28 cellular contexts compared by ENCODE assay signal in genomic region chr13:97327071-97327470, GRCh38.
DNase-seq lines count a peak whose midpoint lies in the region; ATAC-seq, FAIRE-seq and TF ChIP-seq lines count a peak whose summit lies in the region.
"Had no signal": no experiment of that assay in that cellular context is flagged by ENCODE, and none has a peak within 500 bp of the region (broad histone marks: within the 10 kb centered on the region; RNA-seq: fewer than 3 reads in every experiment).

No MANE protein-coding gene starts in this region.

- in situ Hi-C loops in KBM-7 (cut with MboI; ENCODE audit: low pct_unique_long_range_greater_than_20kb, low sequenced_read_pairs), result loop anchor here (25.0 kb wide), 1 partner anchor 215 kb away; no protein-coding TSS in a partner anchor

- TF ChIP-seq POLR2A in endothelial cell of umbilical vein (IDR thresholded peaks at IDR 0.05; ENCODE audit: low read depth, low read length), result no peak

- FAIRE-seq in endothelial cell of umbilical vein (lab: Jason Lieb, UNC), result no peak
- FAIRE-seq: islet of Langerhans, pancreas had no signal

- no TSS peak for BruUV-seq in endothelial cell of umbilical vein (replicated peaks; lab: Mats Ljungman, UMichigan)

- H3K27me3 ChIP-seq in SK-N-SH (ENCODE audit: insufficient read depth) (no peaks in the 10 kb centered on the region), endothelial cell of umbilical vein (ENCODE audit: control insufficient read depth in 2 of 2, insufficient read depth in 2 of 2, low read length in 2 of 2) (no peaks in the 10 kb centered on the region)
- H3K27me3 ChIP-seq: MG63, pancreas, right atrium auricular region, transverse colon had no signal

- no peaks in the 10 kb centered on the region for H3K9me2 ChIP-seq in SK-N-SH

- no peak; a peak in 1 of 4 replicates for TF ChIP-seq EP300 in SK-N-SH (IDR thresholded peaks at IDR 0.05; ENCODE audit: borderline replicate concordance in 1 of 2, low read depth in 1 of 2, low read length in 1 of 2)

- no peaks in the 10 kb centered on the region for H3K9me1 ChIP-seq in endothelial cell of umbilical vein (replicated peaks; ENCODE audit: control insufficient read depth, extremely low read depth, insufficient read depth, low read length)

- WGBS in SK-N-SH (ENCODE audit: low lambda C conversion rate), result 50% methylated on average over 6 of the region's 6 CpGs

- H3K4me1 ChIP-seq in SK-N-SH (ENCODE audit: control insufficient read depth in 1 of 2, insufficient read depth in 2 of 2, low read depth in 1 of 2, low read length in 1 of 2) (peaks cover 25 to 31% of the 10 kb centered on the region in 2 experiments), endothelial cell of umbilical vein (ENCODE audit: control insufficient read depth, extremely low read depth, insufficient read depth, low read length) (peaks cover 24% of the 10 kb centered on the region)

- H3K4me3 ChIP-seq in SK-N-SH (ENCODE audit: low read depth in 2 of 2, low read length in 1 of 2), result no peak overlapping the region
- no peak overlapping the region for H3K4me3 ChIP-seq in endothelial cell of umbilical vein (replicated peaks in 1 of 3; ENCODE audit: insufficient read depth in 1 of 3, low read depth in 1 of 3, low read length in 3 of 3)
- no peak overlapping the region for H3K4me3 ChIP-seq in retinal pigment epithelial cell (ENCODE audit: low read length)
- H3K4me3 ChIP-seq: MG63, mucosa of descending colon, pancreas, right atrium auricular region, transverse colon had no signal

- H3K9me3 ChIP-seq in SK-N-SH, result no peaks in the 10 kb centered on the region
- no peaks in the 10 kb centered on the region for H3K9me3 ChIP-seq in endothelial cell of umbilical vein (replicated peaks; ENCODE audit: control insufficient read depth, insufficient read depth, low read length)
- H3K9me3 ChIP-seq: MG63, mucosa of descending colon, pancreas, right atrium auricular region, transverse colon had no signal

- peaks cover 7% of the 10 kb centered on the region for H3K4me1 Mint-ChIP-seq in stimulated activated naive CD8-positive, alpha-beta T cell treated with anti-CD3 and anti-CD28 coated beads, Interleukin-15, amount 100 ng/mL, for 72 hours

- no peak overlapping the region for H3K4me2 ChIP-seq in SK-N-SH
- H3K4me2 ChIP-seq in endothelial cell of umbilical vein (ENCODE audit: insufficient read depth, low read length), result no peak overlapping the region

- intact Hi-C loops in endothelial cell of umbilical vein (cut with micrococcal nuclease), result no loop called here

- no peak overlapping the region for H3K9ac ChIP-seq in SK-N-SH
- H3K9ac ChIP-seq in endothelial cell of umbilical vein (replicated peaks; ENCODE audit: extremely low read depth, insufficient read depth, low read length), result no peak overlapping the region

- peak; percentile 3 for DNase-seq in KBM-7
- DNase-seq in SK-N-SH, result no peak
- peak; percentile 29 for DNase-seq in endothelial cell of umbilical vein (ENCODE audit: low read depth, low spot score)
- peak; percentile 75 for DNase-seq in retinal pigment epithelial cell (ENCODE audit: low read depth)
- DNase-seq in OCI-M2 (lab: John Stamatoyannopoulos, UW; ENCODE audit: unreplicated experiment), result no peak
- no peak for DNase-seq in C1 segment of cervical spinal cord (lab: John Stamatoyannopoulos, UW)
- no peak for DNase-seq in stimulated activated naive CD8-positive, alpha-beta T cell treated with anti-CD3 and anti-CD28 coated beads, Interleukin-15, amount 100 ng/mL, for 72 hours
- DNase-seq: activated CD4-positive, alpha-beta T cell treated with anti-CD3 and anti-CD28 coated beads, Interleukin-2, amount 50 U/mL, for 1 hour; aorta; DMS79 treated with DMSO at 0.1 percent for 48 hours; H9; KG1; left ventricle myocardium superior; MG63; mucosa of descending colon; NCI-H2029; NCI-H345; NCI-H748 treated with DMSO at 0.1 percent for 48 hours; nephron progenitor cell; pancreas; stimulated activated CD4-positive, alpha-beta T cell treated with anti-CD3 and anti-CD28 coated beads, Interleukin-2, amount 100 ng/mL, for 24 hours; transverse colon had no signal

- no peaks in the 10 kb centered on the region for H3K9me3 Mint-ChIP-seq in stimulated activated naive CD8-positive, alpha-beta T cell treated with anti-CD3 and anti-CD28 coated beads, Interleukin-15, amount 100 ng/mL, for 72 hours
- H3K9me3 Mint-ChIP-seq: activated naive CD4-positive, alpha-beta T cell treated with anti-CD3 and anti-CD28 coated beads, Interleukin-2, amount 50 U/mL, for 24 hours; central memory CD8-positive, alpha-beta T cell; H9; nephron progenitor cell; WTC11 had no signal

- H3K4me3 Mint-ChIP-seq in stimulated activated naive CD8-positive, alpha-beta T cell treated with anti-CD3 and anti-CD28 coated beads, Interleukin-15, amount 100 ng/mL, for 72 hours, result no peak overlapping the region
- H3K4me3 Mint-ChIP-seq: activated naive CD4-positive, alpha-beta T cell treated with anti-CD3 and anti-CD28 coated beads, Interleukin-2, amount 50 U/mL, for 24 hours; central memory CD8-positive, alpha-beta T cell; H9; nephron progenitor cell; WTC11 had no signal

- peak overlapping the region; percentile 70 to 74 for H3K27ac ChIP-seq in SK-N-SH (ENCODE audit: low read depth in 2 of 2, low read length in 1 of 2)
- no peak overlapping the region for H3K27ac ChIP-seq in endothelial cell of umbilical vein (ENCODE audit: insufficient read depth, low read depth, low read length)
- H3K27ac ChIP-seq: C4-2B had no signal

- no peak overlapping the region for H2AFZ ChIP-seq in SK-N-SH (ENCODE audit: low read depth)
- no peak overlapping the region for H2AFZ ChIP-seq in endothelial cell of umbilical vein (ENCODE audit: low read depth, low read length)

- no peaks in the 10 kb centered on the region for H3K27me3 Mint-ChIP-seq in stimulated activated naive CD8-positive, alpha-beta T cell treated with anti-CD3 and anti-CD28 coated beads, Interleukin-15, amount 100 ng/mL, for 72 hours
- H3K27me3 Mint-ChIP-seq: activated naive CD4-positive, alpha-beta T cell treated with anti-CD3 and anti-CD28 coated beads, Interleukin-2, amount 50 U/mL, for 24 hours; central memory CD8-positive, alpha-beta T cell had no signal

- TF ChIP-seq CTCF in SK-N-SH (IDR thresholded peaks at IDR 0.05) (no peak), endothelial cell of umbilical vein (IDR thresholded peaks at IDR 0.05; ENCODE audit: extremely low read depth in 1 of 2, insufficient read depth in 1 of 2, low read depth in 1 of 2, low read length in 2 of 2) (no peak), retinal pigment epithelial cell (conservative IDR thresholded peaks at IDR 0.05; ENCODE audit: low read depth, low read length) (no peak)

- POLR2A ChIA-PET in SK-N-SH (lab: Yijun Ruan, JAX), result no interaction called here
- POLR2A ChIA-PET in endothelial cell of umbilical vein (lab: Charles Lee), result no interaction called here

- no peak for ATAC-seq in stimulated activated naive CD8-positive, alpha-beta T cell treated with anti-CD3 and anti-CD28 coated beads, Interleukin-15, amount 100 ng/mL, for 72 hours
- ATAC-seq: left ventricle myocardium superior, mucosa of descending colon, WTC11 had no signal

- H3K79me2 ChIP-seq in SK-N-SH (ENCODE audit: insufficient read depth), result peaks cover 97% of the 10 kb centered on the region
- H3K79me2 ChIP-seq in endothelial cell of umbilical vein (ENCODE audit: control insufficient read depth, insufficient read depth, low read length), result peaks cover 31% of the 10 kb centered on the region

- peaks cover 61% of the 10 kb centered on the region for H3F3A ChIP-seq in SK-N-SH (replicated peaks; ENCODE audit: insufficient read depth)

- CTCF ChIA-PET in SK-N-SH (lab: Yijun Ruan, JAX), result interaction anchor here (1.1 to 4.1 kb wide), 3 partner anchors 10 to 217 kb away, joined by 3 to 12 read pairs (median 11); no protein-coding TSS in a partner anchor
- CTCF ChIA-PET in endothelial cell of umbilical vein (lab: Charles Lee), result interaction anchor here (1.0 to 1.7 kb wide), 5 partner anchors 8 to 33 kb away, joined by 4 to 6 read pairs (median 5); no protein-coding TSS in a partner anchor

- TF ChIP-seq RAD21 in SK-N-SH (IDR thresholded peaks at IDR 0.05; ENCODE audit: low read length), result no peak

- dilution Hi-C loops in endothelial cell of umbilical vein (cut with MboI; ENCODE audit: extremely low pct_ligation_motif_present, low sequenced_read_pairs), result no loop called here

- peaks cover 4% of the 10 kb centered on the region for H4K20me1 ChIP-seq in SK-N-SH (ENCODE audit: insufficient read depth)
- H4K20me1 ChIP-seq in endothelial cell of umbilical vein (replicated peaks; ENCODE audit: control insufficient read depth, extremely low read depth, insufficient read depth, low read length), result no peaks in the 10 kb centered on the region

- H3K27ac Mint-ChIP-seq in stimulated activated naive CD8-positive, alpha-beta T cell treated with anti-CD3 and anti-CD28 coated beads, Interleukin-15, amount 100 ng/mL, for 72 hours, result no peak overlapping the region
- H3K27ac Mint-ChIP-seq: activated naive CD4-positive, alpha-beta T cell treated with anti-CD3 and anti-CD28 coated beads, Interleukin-2, amount 50 U/mL, for 24 hours; nephron progenitor cell; WTC11 had no signal

- H3K36me3 ChIP-seq in SK-N-SH (replicated peaks in 1 of 2; ENCODE audit: control insufficient read depth in 1 of 2, insufficient read depth in 2 of 2, low read length in 1 of 2) (peaks cover 7 to 23% of the 10 kb centered on the region in 2 experiments), endothelial cell of umbilical vein (ENCODE audit: control insufficient read depth in 2 of 2, extremely low read depth in 1 of 2, insufficient read depth in 2 of 2, low read length in 2 of 2) (no peaks in the 10 kb centered on the region)
- H3K36me3 ChIP-seq: pancreas, right atrium auricular region, transverse colon had no signal

TF ChIP-seq in SK-N-SH, 30 proteins besides CTCF, POLR2A, EP300 and RAD21:
- no peak for TF ChIP-seq TEAD4 (IDR thresholded peaks at IDR 0.05; ENCODE audit: borderline replicate concordance, insufficient read depth)
- 0 out of 2 replicates have a peak, but pooled peaks have one; percentile 8 for TF ChIP-seq NFIC (IDR thresholded peaks at IDR 0.05; ENCODE audit: borderline replicate concordance)

TF ChIP-seq in endothelial cell of umbilical vein, 7 proteins besides CTCF, POLR2A, EP300 and RAD21:
- TF ChIP-seq POLR2AphosphoS5 (IDR thresholded peaks at IDR 0.05; ENCODE audit: insufficient read depth, low read depth, low read length) (no peak), MAX (IDR thresholded peaks at IDR 0.05; ENCODE audit: insufficient read depth, insufficient read length) (no peak), JUN (IDR thresholded peaks at IDR 0.05; ENCODE audit: borderline replicate concordance, insufficient read depth, insufficient read length, low read depth) (no peak), MYC (IDR thresholded peaks at IDR 0.05; ENCODE audit: low read depth, low read length) (no peak), FOS (IDR thresholded peaks at IDR 0.05; ENCODE audit: borderline replicate concordance, insufficient read depth, low read length) (no peak), GATA2 (IDR thresholded peaks at IDR 0.05; ENCODE audit: insufficient read depth, insufficient read length, low read depth, low read length) (no peak), EZH2 (IDR thresholded peaks at IDR 0.05; ENCODE audit: borderline replicate concordance, low read depth, low read length, severe bottlenecking) (no peak)

Comparison
In these comparisons a context has a peak if more than half of its experiments do, and no peak if none do; other contexts are left out.
1. DNase-seq: peak in KBM-7 (single experiment), endothelial cell of umbilical vein (single experiment) and retinal pigment epithelial cell (single experiment); none in SK-N-SH (single experiment), OCI-M2 (single experiment), C1 segment of cervical spinal cord (0 of 14) and stimulated activated naive CD8-positive, alpha-beta T cell treated with anti-CD3 and anti-CD28 coated beads, Interleukin-15, amount 100 ng/mL, for 72 hours (0 of 2).